Comparison of ENCODE assay signal across 25 cellular contexts in the genomic region with DNA sequence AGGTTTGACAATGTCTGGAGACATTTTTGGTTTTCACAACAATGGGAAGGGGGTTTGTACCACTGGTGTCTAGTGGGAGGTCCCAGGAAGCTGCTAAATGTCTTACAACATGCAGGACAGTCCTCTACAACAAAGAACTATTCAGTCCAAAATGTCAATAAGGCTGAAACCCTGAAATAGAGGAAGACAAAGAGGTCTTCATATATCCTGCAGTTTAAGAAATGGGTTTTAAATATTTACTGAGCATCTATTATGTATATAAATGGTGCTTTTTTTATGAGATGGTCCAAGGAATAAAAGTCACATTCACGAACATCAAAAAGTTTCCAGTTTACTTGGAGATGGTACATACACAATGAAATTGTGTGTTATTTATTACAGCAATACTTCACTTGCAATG.
DNase-seq lines count a peak whose midpoint lies in the region; ATAC-seq and TF ChIP-seq lines count a peak whose summit lies in the region.
"Had no signal": no experiment of that assay in that cellular context is flagged by ENCODE, and none has a peak within 500 bp of the region (broad histone marks: within the 10 kb centered on the region; RNA-seq: fewer than 3 reads in every experiment).

No MANE protein-coding gene starts in this region.

- no peaks in the 10 kb centered on the region for H3K9me3 Mint-ChIP-seq in CD4-positive, alpha-beta T cell
- peaks cover 16% of the 10 kb centered on the region for H3K9me3 Mint-ChIP-seq in activated CD4-positive, alpha-beta memory T cell treated with anti-CD3 and anti-CD28 coated beads, Interleukin-2, amount 10 ng/mL, durations not matched to agents 7 days and 5 days
- H3K9me3 Mint-ChIP-seq: HFFc6 had no signal

- H3K36me3 ChIP-seq in BLaER1, result no peaks in the 10 kb centered on the region
- H3K36me3 ChIP-seq in esophagus muscularis mucosa, result no peaks in the 10 kb centered on the region
- no peaks in the 10 kb centered on the region for H3K36me3 ChIP-seq in upper lobe of left lung
- H3K36me3 ChIP-seq: Peyer's patch had no signal

- no peaks in the 10 kb centered on the region for H3K27me3 Mint-ChIP-seq in CD4-positive, alpha-beta T cell
- H3K27me3 Mint-ChIP-seq in activated CD4-positive, alpha-beta memory T cell treated with anti-CD3 and anti-CD28 coated beads, Interleukin-2, amount 10 ng/mL, durations not matched to agents 7 days and 5 days, result no peaks in the 10 kb centered on the region
- H3K27me3 Mint-ChIP-seq: CD4-positive, CD25-positive, alpha-beta regulatory T cell; T-cell had no signal

- POLR2A ChIA-PET in CD4-positive, alpha-beta T cell (lab: Charles Lee), result no interaction called here
- POLR2A ChIA-PET in activated CD4-positive, alpha-beta memory T cell treated with anti-CD3 and anti-CD28 coated beads, Interleukin-2, amount 10 ng/mL, durations not matched to agents 7 days and 5 days (lab: Charles Lee), result interaction anchor here (1.2 to 17.7 kb wide), 5 partner anchors 10 to 115 kb away, joined by 4 to 301 read pairs (median 9); no protein-coding TSS in a partner anchor

- peaks cover 34% of the 10 kb centered on the region for H3K4me1 Mint-ChIP-seq in CD4-positive, alpha-beta T cell (ENCODE audit: low read depth)
- H3K4me1 Mint-ChIP-seq in activated CD4-positive, alpha-beta memory T cell treated with anti-CD3 and anti-CD28 coated beads, Interleukin-2, amount 10 ng/mL, durations not matched to agents 7 days and 5 days, result peaks cover 61% of the 10 kb centered on the region

- no peak for DNase-seq in CD4-positive, alpha-beta T cell
- DNase-seq in activated CD4-positive, alpha-beta memory T cell treated with anti-CD3 and anti-CD28 coated beads, Interleukin-2, amount 10 ng/mL, durations not matched to agents 7 days and 5 days, result no peak
- DNase-seq in esophagus muscularis mucosa (ENCODE audit: extremely low spot score) (peak; percentile 19), upper lobe of left lung (no peak), NCI-H146 treated with DMSO at 0.1 percent for 48 hours (lab: John Stamatoyannopoulos, UW; ENCODE audit: unreplicated experiment) (no peak)
- DNase-seq: activated CD4-positive, alpha-beta T cell treated with anti-CD3 and anti-CD28 coated beads for 1 hour; activated effector memory CD4-positive, alpha-beta T cell treated with anti-CD3 and anti-CD28 coated beads, Interleukin-2, amount 50 U/mL, for 16 hours; amniotic stem cell; CD4-positive, CD25-positive, alpha-beta regulatory T cell; GOT3; HFFc6; mesenchymal stem cell; NCI-H1694 treated with DMSO at 0.1 percent for 48 hours; NCI-H2171 treated with DMSO at 0.1 percent for 48 hours; NCI-H524; Peyer's patch; posterior cingulate gyrus; right cardiac atrium; stimulated activated CD4-positive, alpha-beta T cell treated with anti-CD3 and anti-CD28 coated beads, Interleukin-2, amount 100 ng/mL, for 48 hours; T-cell had no signal

- no peaks in the 10 kb centered on the region for H4K20me1 ChIP-seq in BLaER1

- H3K4me2 ChIP-seq in BLaER1, result peak overlapping the region; percentile 92

- CTCF ChIA-PET in CD4-positive, alpha-beta T cell (lab: Charles Lee), result no interaction called here
- CTCF ChIA-PET in activated CD4-positive, alpha-beta memory T cell treated with anti-CD3 and anti-CD28 coated beads, Interleukin-2, amount 10 ng/mL, durations not matched to agents 7 days and 5 days (lab: Charles Lee), result no interaction called here

- no peaks in the 10 kb centered on the region for H3K36me3 Mint-ChIP-seq in CD4-positive, alpha-beta T cell (ENCODE audit: low read depth)
- peaks cover 20% of the 10 kb centered on the region for H3K36me3 Mint-ChIP-seq in activated CD4-positive, alpha-beta memory T cell treated with anti-CD3 and anti-CD28 coated beads, Interleukin-2, amount 10 ng/mL, durations not matched to agents 7 days and 5 days (ENCODE audit: low read depth)
- H3K36me3 Mint-ChIP-seq: CD4-positive, CD25-positive, alpha-beta regulatory T cell; T-cell had no signal

- H3K4me3 ChIP-seq in BLaER1 (no peak overlapping the region), esophagus muscularis mucosa (no peak overlapping the region), upper lobe of left lung (no peak overlapping the region)
- H3K4me3 ChIP-seq: Peyer's patch had no signal

- H3K9me3 ChIP-seq in BLaER1 (peaks cover 30% of the 10 kb centered on the region), esophagus muscularis mucosa (no peaks in the 10 kb centered on the region), upper lobe of left lung (no peaks in the 10 kb centered on the region)
- H3K9me3 ChIP-seq in CD4-positive, alpha-beta T cell (ENCODE audit: control insufficient read depth, low read length), result no peaks in the 10 kb centered on the region
- H3K9me3 ChIP-seq: Peyer's patch had no signal

- H3K4me3 Mint-ChIP-seq in CD4-positive, alpha-beta T cell, result no peak overlapping the region
- no peak overlapping the region for H3K4me3 Mint-ChIP-seq in activated CD4-positive, alpha-beta memory T cell treated with anti-CD3 and anti-CD28 coated beads, Interleukin-2, amount 10 ng/mL, durations not matched to agents 7 days and 5 days
- H3K4me3 Mint-ChIP-seq: CD4-positive, CD25-positive, alpha-beta regulatory T cell; HFFc6; T-cell had no signal

- H3K27ac ChIP-seq in BLaER1 (peak overlapping the region; percentile 93), esophagus muscularis mucosa (replicated peaks in 1 of 4) (no peak overlapping the region), upper lobe of left lung (no peak overlapping the region)
- no peak overlapping the region for H3K27ac ChIP-seq in CD4-positive, alpha-beta T cell (ENCODE audit: low read depth, low read length)
- H3K27ac ChIP-seq: HL-60 had no signal

- no peaks in the 10 kb centered on the region for H3K27me3 ChIP-seq in BLaER1
- H3K27me3 ChIP-seq in CD4-positive, alpha-beta T cell (ENCODE audit: control insufficient read depth, insufficient read depth, low read length), result no peaks in the 10 kb centered on the region
- no peaks in the 10 kb centered on the region for H3K27me3 ChIP-seq in esophagus muscularis mucosa
- H3K27me3 ChIP-seq in upper lobe of left lung, result no peaks in the 10 kb centered on the region
- H3K27me3 ChIP-seq: Peyer's patch had no signal

- TF ChIP-seq EP300 in esophagus muscularis mucosa (IDR thresholded peaks at IDR 0.05) (no peak), upper lobe of left lung (IDR thresholded peaks at IDR 0.05) (no peak)

- H3K27ac Mint-ChIP-seq in CD4-positive, alpha-beta T cell, result peak overlapping the region; percentile 8
- peak overlapping the region; percentile 90 for H3K27ac Mint-ChIP-seq in activated CD4-positive, alpha-beta memory T cell treated with anti-CD3 and anti-CD28 coated beads, Interleukin-2, amount 10 ng/mL, durations not matched to agents 7 days and 5 days
- H3K27ac Mint-ChIP-seq: HFFc6, T-cell had no signal

- H3K4me1 ChIP-seq in BLaER1, result peaks cover 57% of the 10 kb centered on the region
- H3K4me1 ChIP-seq in esophagus muscularis mucosa, result no peaks in the 10 kb centered on the region
- H3K4me1 ChIP-seq in upper lobe of left lung, result no peaks in the 10 kb centered on the region

- intact Hi-C loops in CD4-positive, alpha-beta T cell (cut with DNase I, micrococcal nuclease), result no loop called here
- intact Hi-C loops in esophagus muscularis mucosa (cut with DNase I), result no loop called here

- TF ChIP-seq POLR2A in esophagus muscularis mucosa (IDR thresholded peaks at IDR 0.05; ENCODE audit: low read depth) (no peak), upper lobe of left lung (IDR thresholded peaks at IDR 0.05) (no peak)

- ATAC-seq in CD4-positive, alpha-beta T cell (ENCODE audit: poor library complexity), result no peak
- ATAC-seq in GM19328 (IDR thresholded peaks at IDR 0.05; ENCODE audit: unreplicated experiment), result no peak
- ATAC-seq in upper lobe of left lung (ENCODE audit: low FRiP score in 2 of 2), result no peak
- ATAC-seq in GM19351 (IDR thresholded peaks at IDR 0.05; ENCODE audit: unreplicated experiment), result no peak
- ATAC-seq: left lobe of liver, right cardiac atrium, T-cell had no signal

- H3K9ac ChIP-seq in BLaER1, result peak overlapping the region; percentile 70; the same call in 1 of the 2 replicates

- TF ChIP-seq CTCF in CD4-positive, alpha-beta T cell (IDR thresholded peaks at IDR 0.05), result no peak
- TF ChIP-seq CTCF in esophagus muscularis mucosa (IDR thresholded peaks at IDR 0.05) (no peak), upper lobe of left lung (IDR thresholded peaks at IDR 0.05) (no peak)

- WGBS in esophagus muscularis mucosa, result 95% methylated on average over 1 of the region's 1 CpG
- WGBS in upper lobe of left lung, 2 donors, result 92 to 100% methylated on average over 1 of the region's 1 CpG
